Comparison of ENCODE assay signal across 1 cellular context in genomic region chr17:7239091-7240027, GRCh38.
TF ChIP-seq lines count a peak whose summit lies in the region.

Gene PHF23 (minus strand): TSS chr17:7239457. CDS start chr17:7239279, 178 bp downstream.

TF ChIP-seq in HepG2, 621 proteins besides CTCF, POLR2A, EP300 and RAD21 (continued from another document and continues in another):
- TF ChIP-seq SP1 (IDR thresholded peaks at IDR 0.05) (no peak), SP1 (CRISPR knock-in tag; IDR thresholded peaks at IDR 0.05) (0 out of 2 replicates have a peak, but pooled peaks have one; percentile 21), ZNF510 (CRISPR knock-in tag; IDR thresholded peaks at IDR 0.05; ENCODE audit: low read depth) (no peak), ARNTL (CRISPR knock-in tag; IDR thresholded peaks at IDR 0.05) (0 out of 2 replicates have a peak, but pooled peaks have one; percentile 26), ZBTB7A (CRISPR knock-in tag; IDR thresholded peaks at IDR 0.05) (no peak), MLX (CRISPR knock-in tag; IDR thresholded peaks at IDR 0.05) (no peak), MEIS2 (CRISPR knock-in tag; IDR thresholded peaks at IDR 0.05) (no peak), CBFB (CRISPR knock-in tag; IDR thresholded peaks at IDR 0.05) (peak; percentile 65), RCOR2 (CRISPR knock-in tag; IDR thresholded peaks at IDR 0.05) (no peak), TSC22D2 (CRISPR knock-in tag; IDR thresholded peaks at IDR 0.05; ENCODE audit: borderline replicate concordance) (no peak), ZNF18 (CRISPR knock-in tag; IDR thresholded peaks at IDR 0.05; ENCODE audit: insufficient replicate concordance) (peak; percentile 1), ATF3 (CRISPR knock-in tag; IDR thresholded peaks at IDR 0.05) (no peak), DZIP1 (CRISPR knock-in tag; IDR thresholded peaks at IDR 0.05) (0 out of 2 replicates have a peak, but pooled peaks have one; percentile 35), MED8 (CRISPR knock-in tag; IDR thresholded peaks at IDR 0.05; ENCODE audit: insufficient replicate concordance) (no peak), ZNF160 (CRISPR knock-in tag; IDR thresholded peaks at IDR 0.05) (no peak; the same call in 1 of the 2 replicates), ZNF318 (CRISPR knock-in tag; IDR thresholded peaks at IDR 0.05) (peak; percentile 72; the same call in 1 of the 2 replicates), TBX2 (CRISPR knock-in tag; IDR thresholded peaks at IDR 0.05; ENCODE audit: borderline replicate concordance) (no peak; the same call in 1 of the 2 replicates), TRIM24 (CRISPR knock-in tag; IDR thresholded peaks at IDR 0.05) (no peak), MBD4 (IDR thresholded peaks at IDR 0.05; ENCODE audit: borderline replicate concordance, low read length) (no peak), ZSCAN31 (CRISPR knock-in tag; IDR thresholded peaks at IDR 0.05; ENCODE audit: low read depth) (no peak), ZNF772 (CRISPR knock-in tag; IDR thresholded peaks at IDR 0.05) (0 out of 2 replicates have a peak, but pooled peaks have one; percentile 53), PRDM10 (CRISPR knock-in tag; IDR thresholded peaks at IDR 0.05; ENCODE audit: low read depth) (peak; percentile 89), SP2 (CRISPR knock-in tag; IDR thresholded peaks at IDR 0.05) (peak; percentile 60), SIX4 (CRISPR knock-in tag; IDR thresholded peaks at IDR 0.05) (no peak), DBP (CRISPR knock-in tag; IDR thresholded peaks at IDR 0.05; ENCODE audit: not compliant biosample characterization) (no peak), ZNF382 (CRISPR knock-in tag; IDR thresholded peaks at IDR 0.05; ENCODE audit: borderline replicate concordance) (no peak), ZNF674 (CRISPR knock-in tag; IDR thresholded peaks at IDR 0.05; ENCODE audit: low read depth) (no peak), CHD4 (IDR thresholded peaks at IDR 0.05; ENCODE audit: borderline replicate concordance, low read length) (no peak), ZNF552 (CRISPR knock-in tag; IDR thresholded peaks at IDR 0.05; ENCODE audit: borderline replicate concordance) (no peak), TBX3 (IDR thresholded peaks at IDR 0.05; ENCODE audit: borderline replicate concordance) (no peak), ZNF878 (CRISPR knock-in tag; IDR thresholded peaks at IDR 0.05) (no peak), KLF16 (CRISPR knock-in tag; IDR thresholded peaks at IDR 0.05) (peak in 1 of 2 experiments; percentile 61; a peak in 2 of 4 replicates), DR1 (CRISPR knock-in tag; IDR thresholded peaks at IDR 0.05) (0 out of 2 replicates have a peak, but pooled peaks have one; percentile 36), GPN1 (CRISPR knock-in tag; IDR thresholded peaks at IDR 0.05; ENCODE audit: borderline replicate concordance) (no peak), ZNF569 (CRISPR knock-in tag; IDR thresholded peaks at IDR 0.05; ENCODE audit: borderline replicate concordance) (no peak), SNAI1 (CRISPR knock-in tag; IDR thresholded peaks at IDR 0.05; ENCODE audit: borderline replicate concordance) (no peak), ZFP62 (CRISPR knock-in tag; IDR thresholded peaks at IDR 0.05) (no peak), NCOA5 (CRISPR knock-in tag; IDR thresholded peaks at IDR 0.05) (no peak), ZNF670 (CRISPR knock-in tag; IDR thresholded peaks at IDR 0.05; ENCODE audit: borderline replicate concordance) (no peak), IKZF5 (CRISPR knock-in tag; IDR thresholded peaks at IDR 0.05) (no peak), NPAS2 (CRISPR knock-in tag; IDR thresholded peaks at IDR 0.05; ENCODE audit: borderline replicate concordance) (no peak), ETS1 (CRISPR knock-in tag; IDR thresholded peaks at IDR 0.05) (no peak), ZNF883 (CRISPR knock-in tag; IDR thresholded peaks at IDR 0.05; ENCODE audit: not compliant biosample characterization) (peak; percentile 41)
